ENCODE assay signal across 8 cellular contexts in the genomic region with DNA sequence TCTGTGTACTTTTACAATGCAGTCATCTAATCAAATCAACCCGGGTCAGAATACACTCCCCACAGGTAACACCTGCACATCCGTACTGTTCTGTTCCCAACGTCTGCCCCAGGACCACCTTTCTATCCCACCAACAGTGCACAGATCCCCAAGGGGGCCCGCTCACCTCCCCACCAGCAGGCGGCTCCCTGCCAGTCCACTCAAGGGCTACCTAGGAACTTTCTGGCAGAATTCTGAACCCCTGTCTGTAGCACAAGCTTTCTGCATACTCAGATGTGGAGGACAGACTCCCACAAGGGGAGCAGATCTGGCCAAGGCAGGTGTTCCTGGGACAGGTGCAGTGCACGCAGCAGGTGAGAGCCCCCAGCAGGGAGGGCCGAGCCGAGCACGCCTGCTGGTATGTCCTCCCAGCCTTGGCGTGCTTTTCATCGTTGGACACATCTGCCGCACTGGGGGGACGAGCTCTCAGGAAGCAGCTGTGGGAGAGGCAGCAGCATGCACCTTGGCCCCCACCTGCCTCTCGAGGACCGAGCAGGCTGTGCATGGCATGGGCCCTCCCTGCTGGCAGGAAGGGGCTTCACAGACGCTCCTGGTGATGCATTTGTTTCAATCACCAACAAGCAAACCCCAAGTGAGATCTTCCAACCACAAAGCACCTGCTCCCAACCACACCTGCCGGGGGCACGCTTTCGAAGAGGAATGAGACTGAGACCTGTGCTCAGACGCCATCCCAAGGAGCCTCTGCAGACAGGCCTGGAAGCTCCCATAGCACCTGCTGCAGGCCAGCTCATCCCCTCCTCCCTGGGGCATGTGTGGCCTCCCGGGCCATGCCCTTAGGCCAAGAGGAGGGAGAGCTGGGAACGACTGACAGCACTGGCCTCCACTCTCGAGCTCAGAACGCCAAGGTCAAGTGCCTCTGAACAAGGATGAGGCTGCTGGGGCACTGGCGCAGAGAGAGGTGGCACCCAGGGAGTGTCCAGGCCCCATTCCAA. TPM values are rescaled to one million over a fixed set of nuclear protein-coding genes. Genes with fewer than 3 reads are reported as not detected.
A peak's percentile ranks its signal among the peaks of the same experiment; 100 is the strongest.
DNase-seq lines count a peak whose midpoint lies in the region; ATAC-seq and TF ChIP-seq lines count a peak whose summit lies in the region.

No MANE protein-coding gene starts in this region.

- peak; percentile 71 for DNase-seq in GM13976 (ENCODE audit: low spot score)
- DNase-seq in ascending aorta (ENCODE audit: low spot score in 2 of 2), result no peak
- DNase-seq in testis, result peak; percentile 87
- DNase-seq in activated effector memory CD4-positive, alpha-beta T cell treated with Interleukin-2 at 50 U/mL for 16 hours, result no peak
- no peak for DNase-seq in CD1c-positive myeloid dendritic cell (ENCODE audit: extremely low spot score)
- no peak for DNase-seq in cerebellar cortex (ENCODE audit: low spot score)

- 75 to 78% methylated on average over 13 to 23 of the region's 25 CpGs for WGBS in testis, 2 donors

- H3K4me3 ChIP-seq in ascending aorta (no peak overlapping the region), testis (no peak overlapping the region)

- H3K27me3 ChIP-seq in ascending aorta (no peaks in the 10 kb centered on the region), testis (no peaks in the 10 kb centered on the region)

- H3K9me3 ChIP-seq in ascending aorta (no peaks in the 10 kb centered on the region), testis (no peaks in the 10 kb centered on the region)

- TF ChIP-seq POLR2A in testis (IDR thresholded peaks at IDR 0.05), result no peak

- ATAC-seq in GM21529 (IDR thresholded peaks at IDR 0.05; ENCODE audit: unreplicated experiment), result peak; percentile 79

- TF ChIP-seq CTCF in GM13976 (IDR thresholded peaks at IDR 0.05; ENCODE audit: borderline replicate concordance, control extremely low read depth, extremely low read depth, insufficient read depth, missing control alignments) (peak; percentile 17), ascending aorta (IDR thresholded peaks at IDR 0.05) (no peak), testis (IDR thresholded peaks at IDR 0.05) (no peak)

- no peak for TF ChIP-seq RAD21 in Ishikawa (IDR thresholded peaks at IDR 0.05; ENCODE audit: low read depth)

- H3K36me3 ChIP-seq in ascending aorta (no peaks in the 10 kb centered on the region), testis (ENCODE audit: low read depth, missing control alignments) (no peaks in the 10 kb centered on the region)

- intact Hi-C loops in ascending aorta (cut with DNase I) (loop anchor here (10.0 kb wide), 1 partner anchor 189 kb away; a partner anchor contains a TSS), testis (cut with DNase I; ENCODE audit: low total_unique reads) (no loop called here)

- H3K27ac ChIP-seq in ascending aorta (peak overlapping the region; percentile 89 to 90), testis (no peak overlapping the region)

- in situ Hi-C loops in GM13976 (cut with MboI; ENCODE audit: low sequenced_read_pairs, unreplicated experiment), result no loop called here

- peaks cover 45 to 86% of the 10 kb centered on the region in 2 donors for H3K4me1 ChIP-seq in ascending aorta
- peaks cover 51% of the 10 kb centered on the region for H3K4me1 ChIP-seq in testis

- TF ChIP-seq EP300 in Ishikawa (IDR thresholded peaks at IDR 0.05; ENCODE audit: borderline replicate concordance), result peak; percentile 68; the same call in 1 of the 2 replicates

TF ChIP-seq in Ishikawa, 13 proteins besides CTCF, POLR2A, EP300 and RAD21:
- TF ChIP-seq TAF1 (IDR thresholded peaks at IDR 0.05; ENCODE audit: low read depth), result no peak
- TF ChIP-seq FOXM1 (IDR thresholded peaks at IDR 0.05; ENCODE audit: borderline replicate concordance, low read depth), result no peak
- TF ChIP-seq CEBPB (IDR thresholded peaks at IDR 0.05), result no peak
- no peak for TF ChIP-seq CREB1 (IDR thresholded peaks at IDR 0.05; ENCODE audit: low read depth)
- TF ChIP-seq YY1 (IDR thresholded peaks at IDR 0.05; ENCODE audit: low read depth), result peak; percentile 11; the same call in 1 of the 2 replicates
- no peak for TF ChIP-seq EGR1 (IDR thresholded peaks at IDR 0.05)
- TF ChIP-seq, protein P1, sequence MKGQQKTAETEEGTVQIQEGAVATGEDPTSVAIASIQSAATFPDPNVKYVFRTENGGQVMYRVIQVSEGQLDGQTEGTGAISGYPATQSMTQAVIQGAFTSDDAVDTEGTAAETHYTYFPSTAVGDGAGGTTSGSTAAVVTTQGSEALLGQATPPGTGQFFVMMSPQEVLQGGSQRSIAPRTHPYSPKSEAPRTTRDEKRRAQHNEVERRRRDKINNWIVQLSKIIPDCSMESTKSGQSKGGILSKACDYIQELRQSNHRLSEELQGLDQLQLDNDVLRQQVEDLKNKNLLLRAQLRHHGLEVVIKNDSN (IDR thresholded peaks at IDR 0.05), result no peak
- TF ChIP-seq NFIC (IDR thresholded peaks at IDR 0.05), result peak; percentile 22; the same call in 1 of the 2 replicates
- TF ChIP-seq TCF12 (IDR thresholded peaks at IDR 0.05; ENCODE audit: low read depth), result peak; percentile 94
- TF ChIP-seq ZBTB7A (IDR thresholded peaks at IDR 0.05; ENCODE audit: low read depth), result no peak
- TF ChIP-seq, protein P2, sequence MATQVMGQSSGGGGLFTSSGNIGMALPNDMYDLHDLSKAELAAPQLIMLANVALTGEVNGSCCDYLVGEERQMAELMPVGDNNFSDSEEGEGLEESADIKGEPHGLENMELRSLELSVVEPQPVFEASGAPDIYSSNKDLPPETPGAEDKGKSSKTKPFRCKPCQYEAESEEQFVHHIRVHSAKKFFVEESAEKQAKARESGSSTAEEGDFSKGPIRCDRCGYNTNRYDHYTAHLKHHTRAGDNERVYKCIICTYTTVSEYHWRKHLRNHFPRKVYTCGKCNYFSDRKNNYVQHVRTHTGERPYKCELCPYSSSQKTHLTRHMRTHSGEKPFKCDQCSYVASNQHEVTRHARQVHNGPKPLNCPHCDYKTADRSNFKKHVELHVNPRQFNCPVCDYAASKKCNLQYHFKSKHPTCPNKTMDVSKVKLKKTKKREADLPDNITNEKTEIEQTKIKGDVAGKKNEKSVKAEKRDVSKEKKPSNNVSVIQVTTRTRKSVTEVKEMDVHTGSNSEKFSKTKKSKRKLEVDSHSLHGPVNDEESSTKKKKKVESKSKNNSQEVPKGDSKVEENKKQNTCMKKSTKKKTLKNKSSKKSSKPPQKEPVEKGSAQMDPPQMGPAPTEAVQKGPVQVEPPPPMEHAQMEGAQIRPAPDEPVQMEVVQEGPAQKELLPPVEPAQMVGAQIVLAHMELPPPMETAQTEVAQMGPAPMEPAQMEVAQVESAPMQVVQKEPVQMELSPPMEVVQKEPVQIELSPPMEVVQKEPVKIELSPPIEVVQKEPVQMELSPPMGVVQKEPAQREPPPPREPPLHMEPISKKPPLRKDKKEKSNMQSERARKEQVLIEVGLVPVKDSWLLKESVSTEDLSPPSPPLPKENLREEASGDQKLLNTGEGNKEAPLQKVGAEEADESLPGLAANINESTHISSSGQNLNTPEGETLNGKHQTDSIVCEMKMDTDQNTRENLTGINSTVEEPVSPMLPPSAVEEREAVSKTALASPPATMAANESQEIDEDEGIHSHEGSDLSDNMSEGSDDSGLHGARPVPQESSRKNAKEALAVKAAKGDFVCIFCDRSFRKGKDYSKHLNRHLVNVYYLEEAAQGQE (IDR thresholded peaks at IDR 0.05; ENCODE audit: low read depth), result no peak
- TF ChIP-seq TEAD4 (IDR thresholded peaks at IDR 0.05), result peak; percentile 44; the same call in 1 of the 2 replicates
- TF ChIP-seq, protein P3, sequence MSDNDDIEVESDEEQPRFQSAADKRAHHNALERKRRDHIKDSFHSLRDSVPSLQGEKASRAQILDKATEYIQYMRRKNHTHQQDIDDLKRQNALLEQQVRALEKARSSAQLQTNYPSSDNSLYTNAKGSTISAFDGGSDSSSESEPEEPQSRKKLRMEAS (IDR thresholded peaks at IDR 0.05), result peak; percentile 78
TF ChIP-seq in Ishikawa: peak in this region for 5.

RNA-seq across cellular contexts. Expression of a gene that starts 35.9 kb away (rescaled TPM):
- 17.7 TPM for total RNA-seq in ascending aorta
- total RNA-seq in testis, result 10 to 100 TPM; 27.2 to 41.1 TPM
- 22.0 TPM for polyA plus RNA-seq in testis (ENCODE audit: insufficient read depth, low read depth, low replicate concordance)

Comparison
In these comparisons a context has a peak if more than half of its experiments do, and no peak if none do; other contexts are left out.
1. DNase-seq: peak in GM13976 (single experiment) and testis (single experiment); none in ascending aorta (0 of 2), activated effector memory CD4-positive, alpha-beta T cell treated with Interleukin-2 at 50 U/mL for 16 hours (single experiment), CD1c-positive myeloid dendritic cell (single experiment) and cerebellar cortex (single experiment).
2. H3K27ac ChIP-seq: peak in ascending aorta (2 of 2); none in testis (0 of 2).